8 cellular contexts compared by ENCODE assay signal in genomic region chr6:139029470-139030210, GRCh38. TPM values are rescaled to one million over a fixed set of nuclear protein-coding genes. Genes with fewer than 3 reads are reported as not detected.
DNase-seq lines count a peak whose midpoint lies in the region; ATAC-seq and TF ChIP-seq lines count a peak whose summit lies in the region.

No MANE protein-coding gene starts in this region.

- intact Hi-C loops in head of caudate nucleus (cut with DNase I): no loop called here

- peak overlapping the region; percentile 79 for H3K9ac ChIP-seq in trophoblast cell (ENCODE audit: low read length)

- H3K4ac ChIP-seq in trophoblast cell (ENCODE audit: low read depth, low read length): peak overlapping the region; percentile 84

- peak overlapping the region; percentile 65 for H4K12ac ChIP-seq in trophoblast cell (ENCODE audit: low read depth, low read length)

- peak overlapping the region; percentile 70 for H2BK120ac ChIP-seq in trophoblast cell (ENCODE audit: insufficient read depth, low read length, poor library complexity)

- H3K27ac ChIP-seq in trophoblast cell (ENCODE audit: low read depth, low read length): peak overlapping the region; percentile 60

- H2BK12ac ChIP-seq in trophoblast cell (ENCODE audit: low read length): no peak overlapping the region

- no peaks in the 10 kb centered on the region for H3K9me3 Mint-ChIP-seq in activated T-cell treated with anti-CD3 and anti-CD28 coated beads, Interleukin-2, amount 50 U/mL, for 72 hours
- no peaks in the 10 kb centered on the region for H3K9me3 Mint-ChIP-seq in effector memory CD8-positive, alpha-beta T cell

- no peaks in the 10 kb centered on the region for H3K27me3 Mint-ChIP-seq in activated T-cell treated with anti-CD3 and anti-CD28 coated beads, Interleukin-2, amount 50 U/mL, for 72 hours (ENCODE audit: low read depth)
- H3K27me3 Mint-ChIP-seq in effector memory CD8-positive, alpha-beta T cell: no peaks in the 10 kb centered on the region

- peak overlapping the region; percentile 83 for H3K18ac ChIP-seq in trophoblast cell (ENCODE audit: low read length)

- peak overlapping the region; percentile 64 for H2BK5ac ChIP-seq in trophoblast cell (ENCODE audit: low read depth, low read length, poor library complexity)

- DNase-seq in AG10803 (ENCODE audit: low read depth) (peak; percentile 58), NCI-H2171 treated with DMSO at 0.1 percent for 48 hours (lab: John Stamatoyannopoulos, UW) (peak; percentile 38), head of caudate nucleus (peak in 39 of 42 donors; percentile 7 to 66 (median 38)), trophoblast cell (peak; percentile 61 to 79)
- peak; percentile 17 to 45 for DNase-seq in activated T-cell treated with anti-CD3 and anti-CD28 coated beads, Interleukin-2, amount 50 U/mL, for 72 hours
- no peak for DNase-seq in effector memory CD8-positive, alpha-beta T cell

- H3K4me2 ChIP-seq in trophoblast cell (ENCODE audit: low read length): peak overlapping the region; percentile 71

- H3K79me1 ChIP-seq in trophoblast cell (ENCODE audit: low read length): peaks cover 11% of the 10 kb centered on the region

- peaks cover 7 to 10% of the 10 kb centered on the region in 2 experiments for H3K36me3 ChIP-seq in trophoblast cell (ENCODE audit: control insufficient read depth in 1 of 2, insufficient read depth in 2 of 2, low read length in 2 of 2)

- H4K91ac ChIP-seq in trophoblast cell (ENCODE audit: low read depth, low read length): peak overlapping the region; percentile 87

- TF ChIP-seq CTCF in AG10803 (conservative IDR thresholded peaks at IDR 0.05; ENCODE audit: low read length): no peak

- H3K36me3 Mint-ChIP-seq in activated T-cell treated with anti-CD3 and anti-CD28 coated beads, Interleukin-2, amount 50 U/mL, for 72 hours (ENCODE audit: insufficient read depth in 2 of 2): peaks cover 6 to 19% of the 10 kb centered on the region in 2 donors
- H3K36me3 Mint-ChIP-seq in effector memory CD8-positive, alpha-beta T cell (ENCODE audit: insufficient read depth): peaks cover 19% of the 10 kb centered on the region

- peaks cover 19% of the 10 kb centered on the region for H3K79me2 ChIP-seq in trophoblast cell (ENCODE audit: control insufficient read depth, insufficient read depth, low read length, poor library complexity)

- no CpG with 5 or more reads among the region's 43 CpGs for WGBS in trophoblast cell (ENCODE audit: extremely low coverage, insufficient coverage, insufficient read length)

- ATAC-seq in GM18519 (IDR thresholded peaks at IDR 0.05; ENCODE audit: low FRiP score, unreplicated experiment): peak; percentile 18
- ATAC-seq in HG02970 (IDR thresholded peaks at IDR 0.05; ENCODE audit: low FRiP score, unreplicated experiment): peak; percentile 27
- ATAC-seq in activated T-cell treated with anti-CD3 and anti-CD28 coated beads, Interleukin-2, amount 50 U/mL, for 72 hours (replicated peaks in 1 of 2): peak; percentile 28 to 35
- no peak for ATAC-seq in effector memory CD8-positive, alpha-beta T cell (replicated peaks)

- no peaks in the 10 kb centered on the region for H3K9me3 ChIP-seq in trophoblast cell (ENCODE audit: insufficient read depth, low read depth, low read length)

- no peak overlapping the region for H3K27ac Mint-ChIP-seq in activated T-cell treated with anti-CD3 and anti-CD28 coated beads, Interleukin-2, amount 50 U/mL, for 72 hours
- peak overlapping the region in 1 of 2 donors; percentile 94 for H3K27ac Mint-ChIP-seq in effector memory CD8-positive, alpha-beta T cell

- H3K23ac ChIP-seq in trophoblast cell (ENCODE audit: low read length): no peak overlapping the region

- H3K4me3 ChIP-seq in AG10803 (ENCODE audit: low read length): peak overlapping the region; percentile 92
- H3K4me3 ChIP-seq in trophoblast cell (ENCODE audit: low read depth, low read length): peak overlapping the region; percentile 90

- H3K14ac ChIP-seq in trophoblast cell (ENCODE audit: low read length): peak overlapping the region; percentile 87

- H3K27me3 ChIP-seq in trophoblast cell (ENCODE audit: insufficient read depth, low read length): no peaks in the 10 kb centered on the region

- H4K8ac ChIP-seq in trophoblast cell (ENCODE audit: low read depth, low read length): peak overlapping the region; percentile 69

- no peak overlapping the region for H2AK5ac ChIP-seq in trophoblast cell (ENCODE audit: low read length)

- peaks cover 10 to 15% of the 10 kb centered on the region in 2 experiments for H3K4me1 ChIP-seq in trophoblast cell (ENCODE audit: control insufficient read depth in 1 of 2, insufficient read depth in 2 of 2, low read length in 2 of 2)

- H3K4me3 Mint-ChIP-seq in activated T-cell treated with anti-CD3 and anti-CD28 coated beads, Interleukin-2, amount 50 U/mL, for 72 hours: no peak overlapping the region
- no peak overlapping the region for H3K4me3 Mint-ChIP-seq in effector memory CD8-positive, alpha-beta T cell

- H2AFZ ChIP-seq in trophoblast cell (ENCODE audit: insufficient read depth, low read length, poor library complexity): peak overlapping the region; percentile 53

- peaks cover 34% of the 10 kb centered on the region for H3K4me1 Mint-ChIP-seq in activated T-cell treated with anti-CD3 and anti-CD28 coated beads, Interleukin-2, amount 50 U/mL, for 72 hours (ENCODE audit: low read depth)
- H3K4me1 Mint-ChIP-seq in effector memory CD8-positive, alpha-beta T cell (ENCODE audit: low read depth in 2 of 2): peaks cover 23 to 33% of the 10 kb centered on the region in 2 donors

RNA-seq across cellular contexts. Expression of gene ABRACL, which starts 1.1 kb away (rescaled TPM):
- total RNA-seq in activated T-cell treated with anti-CD3 and anti-CD28 coated beads, Interleukin-2, amount 50 U/mL, for 72 hours: 10 to 100 TPM; 81.8 to 82.7 TPM
- 148 and 152 TPM in 2 replicates for polyA plus RNA-seq in trophoblast cell (2013)

RNA-seq across cellular contexts. Expression of gene REPS1, which starts 41.6 kb away (rescaled TPM):
- total RNA-seq in activated T-cell treated with anti-CD3 and anti-CD28 coated beads, Interleukin-2, amount 50 U/mL, for 72 hours: 10 to 100 TPM; 92.0 to 92.9 TPM
- polyA plus RNA-seq in trophoblast cell (2013): 51.8 and 52.2 TPM in 2 replicates

Comparison
In these comparisons a context has a peak if more than half of its experiments do, and no peak if none do; other contexts are left out.
1. DNase-seq: peak in AG10803 (single experiment), NCI-H2171 treated with DMSO at 0.1 percent for 48 hours (single experiment), activated T-cell treated with anti-CD3 and anti-CD28 coated beads, Interleukin-2, amount 50 U/mL, for 72 hours (2 of 2), head of caudate nucleus (39 of 42) and trophoblast cell (2 of 2); none in effector memory CD8-positive, alpha-beta T cell (0 of 3).